Comparison of ENCODE assay signal across 22 cellular contexts in genomic region chr12:108575199-108575912, GRCh38. TPM values are rescaled to one million over a fixed set of nuclear protein-coding genes. Genes with fewer than 3 reads are reported as not detected.
DNase-seq lines count a peak whose midpoint lies in the region; ATAC-seq, FAIRE-seq and TF ChIP-seq lines count a peak whose summit lies in the region.
"Had no signal": no experiment of that assay in that cellular context is flagged by ENCODE, and none has a peak within 500 bp of the region (broad histone marks: within the 10 kb centered on the region; RNA-seq: fewer than 3 reads in every experiment).

No MANE protein-coding gene starts in this region.

- TSS peak; percentile 89 for BruUV-seq in K562 (replicated peaks; lab: Mats Ljungman, UMichigan)

- peak overlapping the region in 4 of 11 experiments; percentile 2 to 9 (median 5); a peak in 4 of 22 replicates for H3K9ac ChIP-seq in BLaER1 treated with 17β-estradiol and CSF1 and Interleukin-3, amounts not matched to agents 10 nM and 100 nM
- H3K9ac ChIP-seq in K562 (ENCODE audit: insufficient read depth in 1 of 2, low read depth in 2 of 2, low read length in 2 of 2), result no peak overlapping the region

- POLR2A ChIA-PET in K562 (lab: Yijun Ruan, JAX), result interaction anchor here (0.6 to 1.7 kb wide), 7 partner anchors 11 to 223 kb away, joined by 3 to 4 read pairs (median 3); no protein-coding TSS in a partner anchor

- no peak for TF ChIP-seq POLR2A in K562 (conservative IDR thresholded peaks at IDR 0.05)

- H3K27me3 Mint-ChIP-seq in T-helper 1 cell treated with Interleukin-12 subunit alpha and Interleukin-12 subunit beta and Interleukin-4 antibody, amounts not matched to agents 30 μg/mL and 1 μg/mL, for 36 hours (ENCODE audit: low read depth), result peaks cover 5% of the 10 kb centered on the region
- H3K27me3 Mint-ChIP-seq in nephron (ENCODE audit: low read depth), result peaks cover 4% of the 10 kb centered on the region

- no peaks in the 10 kb centered on the region for H4K20me1 ChIP-seq in BLaER1 treated with 17β-estradiol and CSF1 and Interleukin-3, amounts not matched to agents 10 nM and 100 nM
- H4K20me1 ChIP-seq in K562 (replicated peaks; ENCODE audit: control insufficient read depth, insufficient read depth, low read length), result no peaks in the 10 kb centered on the region

- H3K27ac Mint-ChIP-seq in T-helper 1 cell treated with Interleukin-12 subunit alpha and Interleukin-12 subunit beta and Interleukin-4 antibody, amounts not matched to agents 30 μg/mL and 1 μg/mL, for 36 hours, result peak overlapping the region; percentile 53
- H3K27ac Mint-ChIP-seq in nephron, result peak overlapping the region in 2 of 3 experiments; percentile 45 to 65
- H3K27ac Mint-ChIP-seq: activated CD4-positive, alpha-beta memory T cell treated with anti-CD3 and anti-CD28 coated beads, Interleukin-2, amount 10 ng/mL, durations not matched to agents 7 days and 5 days had no signal

- in situ Hi-C loops in K562 (cut with MboI), result no loop called here

- peak overlapping the region in 9 of 11 experiments; percentile 30 to 67 (median 43); a peak in 16 of 22 replicates for H3K27ac ChIP-seq in BLaER1 treated with 17β-estradiol and CSF1 and Interleukin-3, amounts not matched to agents 10 nM and 100 nM
- no peak overlapping the region for H3K27ac ChIP-seq in K562 (ENCODE audit: extremely low read depth, low read depth, low read length)
- H3K27ac ChIP-seq: 22Rv1, left ventricle myocardium inferior, thyroid gland had no signal

- H2AFZ ChIP-seq in K562 (ENCODE audit: low read depth, low read length), result no peak overlapping the region

- no peaks in the 10 kb centered on the region for H3K9me1 ChIP-seq in K562 (ENCODE audit: control insufficient read depth, insufficient read depth, low read length)

- 57% methylated on average over 9 of the region's 9 CpGs for WGBS in K562 (ENCODE audit: insufficient coverage, low coverage, missing lambda C conversion rate)

- intact Hi-C loops in K562 (cut with micrococcal nuclease), result no loop called here

- no peaks in the 10 kb centered on the region for H3K79me2 ChIP-seq in K562 (ENCODE audit: control insufficient read depth, insufficient read depth, low read length)

- CTCF ChIA-PET in K562 (lab: Yijun Ruan, JAX; ENCODE audit: low intra/inter-chr PET ratio), result no interaction called here

- DNase-seq in T-helper 1 cell (no peak), K562 (ENCODE audit: extremely low read depth in 1 of 4, low spot score in 3 of 4) (no peak), HPDE6-E6E7 (ENCODE audit: extremely low spot score) (no peak), HTR-8/SVneo (ENCODE audit: insufficient read length, low spot score) (no peak)
- DNase-seq: activated CD4-positive, alpha-beta memory T cell treated with anti-CD3 and anti-CD28 coated beads, Interleukin-2, amount 10 ng/mL, durations not matched to agents 7 days and 5 days; anterior cingulate cortex; cerebellar nuclear complex; effector memory CD8-positive, alpha-beta T cell; GOT3; left ventricle myocardium inferior; NCI-H1417 treated with DMSO at 0.1 percent for 48 hours; NCI-H2171; NCI-H526 treated with DMSO at 0.1 percent for 48 hours; retina; SHP77; thyroid gland had no signal

- no peaks in the 10 kb centered on the region; a peak in 1 of 22 replicates for H3K9me3 ChIP-seq in BLaER1 treated with 17β-estradiol and CSF1 and Interleukin-3, amounts not matched to agents 10 nM and 100 nM (replicated peaks in 1 of 11)
- H3K9me3 ChIP-seq in K562 (replicated peaks; ENCODE audit: control insufficient read depth, insufficient read depth, low read depth, low read length), result no peaks in the 10 kb centered on the region
- H3K9me3 ChIP-seq: left ventricle myocardium inferior, thyroid gland had no signal

- peaks cover 45% of the 10 kb centered on the region for H3K4me1 Mint-ChIP-seq in T-helper 1 cell treated with Interleukin-12 subunit alpha and Interleukin-12 subunit beta and Interleukin-4 antibody, amounts not matched to agents 30 μg/mL and 1 μg/mL, for 36 hours (ENCODE audit: low read depth)
- peaks cover 57% of the 10 kb centered on the region for H3K4me1 Mint-ChIP-seq in nephron

- peaks cover 9% of the 10 kb centered on the region for H3K9me3 Mint-ChIP-seq in T-helper 1 cell treated with Interleukin-12 subunit alpha and Interleukin-12 subunit beta and Interleukin-4 antibody, amounts not matched to agents 30 μg/mL and 1 μg/mL, for 36 hours
- H3K9me3 Mint-ChIP-seq in nephron, result no peaks in the 10 kb centered on the region

- TF ChIP-seq CTCF in K562 (IDR thresholded peaks at IDR 0.05 in 2 of 3, conservative IDR thresholded peaks at IDR 0.05 in 1 of 3; ENCODE audit: insufficient read depth in 2 of 3, low read depth in 1 of 3, low read length in 3 of 3) (no peak), nephron (IDR thresholded peaks at IDR 0.05; ENCODE audit: unreplicated experiment in 3 of 3) (no peak)

- H3K36me3 ChIP-seq in BLaER1 treated with 17β-estradiol and CSF1 and Interleukin-3, amounts not matched to agents 10 nM and 100 nM, result no peaks in the 10 kb centered on the region; a peak in 1 of 22 replicates
- no peaks in the 10 kb centered on the region for H3K36me3 ChIP-seq in K562 (ENCODE audit: control insufficient read depth, insufficient read depth, low read length)
- H3K36me3 ChIP-seq: left ventricle myocardium inferior, thyroid gland had no signal

- no peak for FAIRE-seq in K562 (lab: Jason Lieb, UNC)
- FAIRE-seq in HTR-8/SVneo (lab: Jason Lieb, UNC), result no peak

- H3K4me3 Mint-ChIP-seq in T-helper 1 cell treated with Interleukin-12 subunit alpha and Interleukin-12 subunit beta and Interleukin-4 antibody, amounts not matched to agents 30 μg/mL and 1 μg/mL, for 36 hours, result peak overlapping the region; percentile 3
- no peak overlapping the region for H3K4me3 Mint-ChIP-seq in nephron
- H3K4me3 Mint-ChIP-seq: activated CD4-positive, alpha-beta memory T cell treated with anti-CD3 and anti-CD28 coated beads, Interleukin-2, amount 10 ng/mL, durations not matched to agents 7 days and 5 days; effector memory CD8-positive, alpha-beta T cell had no signal

- H3K27me3 ChIP-seq in BLaER1 treated with 17β-estradiol and CSF1 and Interleukin-3, amounts not matched to agents 10 nM and 100 nM, result no peaks in the 10 kb centered on the region
- peaks cover 0 to 4% of the 10 kb centered on the region in 2 experiments; a peak in 1 of 5 replicates for H3K27me3 ChIP-seq in K562 (ENCODE audit: control insufficient read depth in 2 of 2, insufficient read depth in 2 of 2, low read length in 2 of 2)
- H3K27me3 ChIP-seq: thyroid gland had no signal

- H3K4me3 ChIP-seq in BLaER1 treated with 17β-estradiol and CSF1 and Interleukin-3, amounts not matched to agents 10 nM and 100 nM, result no peak overlapping the region
- no peak overlapping the region for H3K4me3 ChIP-seq in K562
- H3K4me3 ChIP-seq: left ventricle myocardium inferior, thyroid gland had no signal

- peaks cover 9% of the 10 kb centered on the region for H3K36me3 Mint-ChIP-seq in T-helper 1 cell treated with Interleukin-12 subunit alpha and Interleukin-12 subunit beta and Interleukin-4 antibody, amounts not matched to agents 30 μg/mL and 1 μg/mL, for 36 hours (ENCODE audit: low read depth)
- peaks cover 3% of the 10 kb centered on the region for H3K36me3 Mint-ChIP-seq in nephron (ENCODE audit: low read depth)

- no peak for ATAC-seq in K562
- ATAC-seq in GM18498 (IDR thresholded peaks at IDR 0.05; ENCODE audit: unreplicated experiment), result no peak
- ATAC-seq: effector memory CD8-positive, alpha-beta T cell had no signal

- no peak for TF ChIP-seq RAD21 in K562 (CRISPR knock-in tag; conservative IDR thresholded peaks at IDR 0.05 in 1 of 2, IDR thresholded peaks at IDR 0.05 in 1 of 2)

- TF ChIP-seq EP300 in K562 (IDR thresholded peaks at IDR 0.05; ENCODE audit: low read length), result no peak

- peak overlapping the region; percentile 58 to 75 (median 68) for H3K4me2 ChIP-seq in BLaER1 treated with 17β-estradiol and CSF1 and Interleukin-3, amounts not matched to agents 10 nM and 100 nM
- no peak overlapping the region for H3K4me2 ChIP-seq in K562 (ENCODE audit: insufficient read depth, low read length)

- peaks cover 62 to 95% (median 78%) of the 10 kb centered on the region in 10 experiments for H3K4me1 ChIP-seq in BLaER1 treated with 17β-estradiol and CSF1 and Interleukin-3, amounts not matched to agents 10 nM and 100 nM
- no peaks in the 10 kb centered on the region for H3K4me1 ChIP-seq in K562 (replicated peaks in 1 of 2; ENCODE audit: control insufficient read depth in 2 of 2, insufficient read depth in 2 of 2, low read length in 2 of 2)

RNA-seq across cellular contexts. Expression of gene ISCU, which starts 13.0 kb away (rescaled TPM):
- 50.8 and 64.7 TPM in 2 replicates for total RNA-seq in K562 (2011; cell fraction: chromatin; rRNA removed; ENCODE audit: low replicate concordance)
- 37.6 and 42.7 TPM in 2 replicates for total RNA-seq in K562 (2011; cell fraction: nucleolus; rRNA removed)
- total RNA-seq in K562 (2011; cell fraction: nucleoplasm; rRNA removed), result 58.2 and 69.2 TPM in 2 replicates
- total RNA-seq in K562 (2014; rRNA removed) (92.5 and 136 TPM in 2 replicates), K562 (2014; rRNA removed; fragmentation: Illumina TruSeq; extraction: Trizol) (74.2 and 77.5 TPM in 2 replicates), K562 (2015; rRNA removed; fragmentation: Illumina TruSeq; extraction: Trizol) (75.6 and 77.3 TPM in 2 replicates), K562 (2021) (67.8 and 68.7 TPM in 2 replicates)
- polyA plus RNA-seq in K562 (2011; rRNA removed) (80.9 and 89.6 TPM in 2 replicates), K562 (2014; fragmentation: Illumina TruSeq; extraction: Trizol) (69.4 and 77.7 TPM in 2 replicates), K562 (2014; fragmentation: Nextera tagmentation; extraction: Ambion mirVana) (10 to 100 TPM; 15.9 to 19.8 TPM), K562 (2014; rRNA removed) (84.7 and 86.8 TPM in 2 replicates)
- polyA plus RNA-seq in K562 (2011; cell fraction: cytosol; rRNA removed), result 36.5 and 59.5 TPM in 2 replicates
- 120 and 177 TPM in 2 replicates for polyA plus RNA-seq in K562 (2011; cell fraction: nucleus; rRNA removed)
- polyA plus RNA-seq in K562 (2012), result 76.7 and 87.8 TPM in 2 replicates
- 65.3 and 73.2 TPM in 2 replicates for polyA minus RNA-seq in K562 (2011; rRNA and poly(A)+ RNA removed)
- polyA minus RNA-seq in K562 (2011; cell fraction: cytosol; rRNA and poly(A)+ RNA removed), result 16.6 and 26.3 TPM in 2 replicates
- polyA minus RNA-seq in K562 (2011; cell fraction: nucleus; rRNA and poly(A)+ RNA removed), result 25.0 and 57.6 TPM in 2 replicates

RNA-seq across cellular contexts. Expression of gene SART3, which starts 14.4 kb away (rescaled TPM):
- total RNA-seq in K562 (2011; cell fraction: chromatin; rRNA removed; ENCODE audit: low replicate concordance), result 295 and 336 TPM in 2 replicates
- total RNA-seq in K562 (2011; cell fraction: nucleolus; rRNA removed), result 193 and 203 TPM in 2 replicates
- 258 and 314 TPM in 2 replicates for total RNA-seq in K562 (2011; cell fraction: nucleoplasm; rRNA removed)
- 167 and 396 TPM in 2 replicates for total RNA-seq in K562 (2014; rRNA removed)
- 64.7 and 66.7 TPM in 2 replicates for total RNA-seq in K562 (2014; rRNA removed; fragmentation: Illumina TruSeq; extraction: Trizol)
- 103 and 104 TPM in 2 replicates for total RNA-seq in K562 (2015; rRNA removed; fragmentation: Illumina TruSeq; extraction: Trizol)
- total RNA-seq in K562 (2021), result 63.2 and 72.6 TPM in 2 replicates
- 32.1 and 33.7 TPM in 2 replicates for polyA plus RNA-seq in K562 (2011; rRNA removed)
- 11.9 and 18.3 TPM in 2 replicates for polyA plus RNA-seq in K562 (2011; cell fraction: cytosol; rRNA removed)
- polyA plus RNA-seq in K562 (2011; cell fraction: nucleus; rRNA removed), result 128 and 132 TPM in 2 replicates
- 43.0 and 62.6 TPM in 2 replicates for polyA plus RNA-seq in K562 (2012)
- polyA plus RNA-seq in K562 (2014; fragmentation: Illumina TruSeq; extraction: Trizol), result 54.4 and 56.7 TPM in 2 replicates
- polyA plus RNA-seq in K562 (2014; fragmentation: Nextera tagmentation; extraction: Ambion mirVana), result 1 to 10 TPM; 8.9 to 9.9 TPM
- polyA plus RNA-seq in K562 (2014; rRNA removed), result 52.6 and 58.4 TPM in 2 replicates
- polyA minus RNA-seq in K562 (2011; rRNA and poly(A)+ RNA removed), result 73.9 and 94.6 TPM in 2 replicates
- polyA minus RNA-seq in K562 (2011; cell fraction: cytosol; rRNA and poly(A)+ RNA removed), result 27.6 and 31.6 TPM in 2 replicates
- 152 and 195 TPM in 2 replicates for polyA minus RNA-seq in K562 (2011; cell fraction: nucleus; rRNA and poly(A)+ RNA removed)

RNA-seq across cellular contexts. Expression of gene TMEM119, which starts 22.5 kb away (rescaled TPM):
- not detected in 2 replicates for total RNA-seq in K562 (2011; cell fraction: chromatin; rRNA removed; ENCODE audit: low replicate concordance)
- total RNA-seq in K562 (2011; cell fraction: nucleolus; rRNA removed), result not detected in 2 replicates
- not detected in 2 replicates for total RNA-seq in K562 (2011; cell fraction: nucleoplasm; rRNA removed)
- total RNA-seq in K562 (2014; rRNA removed), result not detected in 2 replicates
- not detected in 2 replicates for total RNA-seq in K562 (2014; rRNA removed; fragmentation: Illumina TruSeq; extraction: Trizol)
- total RNA-seq in K562 (2015; rRNA removed; fragmentation: Illumina TruSeq; extraction: Trizol), result not detected in 2 replicates
- total RNA-seq in K562 (2021), result 0.18 TPM in 1 of 2 replicates, not detected in the other
- not detected in 2 replicates for polyA plus RNA-seq in K562 (2011; rRNA removed)
- 0.01 TPM in 1 of 2 replicates, not detected in the other for polyA plus RNA-seq in K562 (2011; cell fraction: cytosol; rRNA removed)
- not detected in 2 replicates for polyA plus RNA-seq in K562 (2011; cell fraction: nucleus; rRNA removed)
- polyA plus RNA-seq in K562 (2012), result 0.11 TPM in 1 of 2 replicates, not detected in the other
- polyA plus RNA-seq in K562 (2014; fragmentation: Illumina TruSeq; extraction: Trizol), result not detected in 2 replicates
- not detected for polyA plus RNA-seq in K562 (2014; fragmentation: Nextera tagmentation; extraction: Ambion mirVana)
- polyA plus RNA-seq in K562 (2014; rRNA removed), result not detected in 2 replicates
- not detected in 2 replicates for polyA minus RNA-seq in K562 (2011; rRNA and poly(A)+ RNA removed)
- polyA minus RNA-seq in K562 (2011; cell fraction: cytosol; rRNA and poly(A)+ RNA removed), result not detected in 2 replicates
- polyA minus RNA-seq in K562 (2011; cell fraction: nucleus; rRNA and poly(A)+ RNA removed), result not detected in 2 replicates
- total RNA-seq: OCI-LY7 had no signal

RNA-seq across cellular contexts. Expression of gene SELPLG, which starts 58.3 kb away (rescaled TPM):
- total RNA-seq in K562 (2011; cell fraction: chromatin; rRNA removed; ENCODE audit: low replicate concordance), result 0.35 and 0.79 TPM in 2 replicates
- 1.1 and 1.5 TPM in 2 replicates for total RNA-seq in K562 (2011; cell fraction: nucleolus; rRNA removed)
- total RNA-seq in K562 (2011; cell fraction: nucleoplasm; rRNA removed), result 0.59 and 0.69 TPM in 2 replicates
- 1.7 and 3.4 TPM in 2 replicates for total RNA-seq in K562 (2014; rRNA removed)
- 0.54 and 0.76 TPM in 2 replicates for total RNA-seq in K562 (2014; rRNA removed; fragmentation: Illumina TruSeq; extraction: Trizol)
- total RNA-seq in K562 (2015; rRNA removed; fragmentation: Illumina TruSeq; extraction: Trizol), result 10.2 TPM in 2 replicates
- total RNA-seq in K562 (2021), result 2.2 and 2.5 TPM in 2 replicates
- polyA plus RNA-seq in K562 (2011; rRNA removed), result 1.4 and 1.6 TPM in 2 replicates
- polyA plus RNA-seq in K562 (2011; cell fraction: cytosol; rRNA removed), result 1.9 and 6.8 TPM in 2 replicates
- 0.60 and 0.92 TPM in 2 replicates for polyA plus RNA-seq in K562 (2011; cell fraction: nucleus; rRNA removed)
- polyA plus RNA-seq in K562 (2012), result 9.4 and 9.9 TPM in 2 replicates
- 3.3 and 3.9 TPM in 2 replicates for polyA plus RNA-seq in K562 (2014; fragmentation: Illumina TruSeq; extraction: Trizol)
- polyA plus RNA-seq in K562 (2014; fragmentation: Nextera tagmentation; extraction: Ambion mirVana), result under 1 TPM; 0.22 to 0.34 TPM
- 1.2 and 2.8 TPM in 2 replicates for polyA plus RNA-seq in K562 (2014; rRNA removed)
- 0.48 and 1.1 TPM in 2 replicates for polyA minus RNA-seq in K562 (2011; rRNA and poly(A)+ RNA removed)
- 0.91 and 0.95 TPM in 2 replicates for polyA minus RNA-seq in K562 (2011; cell fraction: cytosol; rRNA and poly(A)+ RNA removed)
- polyA minus RNA-seq in K562 (2011; cell fraction: nucleus; rRNA and poly(A)+ RNA removed), result 0.27 and 0.44 TPM in 2 replicates
